ENCODE assay signal across 8 cellular contexts in genomic region chr6:99868074-99868702, GRCh38.
DNase-seq lines count a peak whose midpoint lies in the region; ATAC-seq and TF ChIP-seq lines count a peak whose summit lies in the region.

No MANE protein-coding gene starts in this region.

- H3K36me3 Mint-ChIP-seq in natural killer cell = no peaks in the 10 kb centered on the region

- H3K27me3 Mint-ChIP-seq in natural killer cell (ENCODE audit: low read depth in 2 of 2) = peaks cover 16 to 22% of the 10 kb centered on the region in 2 donors

- no peak for TF ChIP-seq POLR2A in esophagus muscularis mucosa (IDR thresholded peaks at IDR 0.05; ENCODE audit: low read depth)

- H3K36me3 ChIP-seq in esophagus muscularis mucosa = no peaks in the 10 kb centered on the region

- peak; percentile 73 for DNase-seq in DMS114 treated with DMSO at 0.1 percent for 48 hours (lab: John Stamatoyannopoulos, UW; ENCODE audit: unreplicated experiment)
- DNase-seq in HT1080 (ENCODE audit: low read depth) = peak; percentile 57
- peak; percentile 42 for DNase-seq in NOMO-1 treated with DMSO at 0.1 percent for 48 hours (lab: John Stamatoyannopoulos, UW; ENCODE audit: unreplicated experiment)
- peak; percentile 65 for DNase-seq in activated T-cell treated with anti-CD3 and anti-CD28 coated beads for 1 hour (ENCODE audit: low read depth)
- DNase-seq in esophagus muscularis mucosa (ENCODE audit: extremely low spot score) = no peak
- peak; percentile 28 for DNase-seq in natural killer cell
- peak; percentile 50 for DNase-seq in stimulated activated naive CD4-positive, alpha-beta T cell treated with Interleukin-2 at 50 U/mL for 16 hours (lab: John Stamatoyannopoulos, UW)

- peaks cover 0 to 7% (median 0%) of the 10 kb centered on the region in 4 donors for H3K4me1 ChIP-seq in esophagus muscularis mucosa

- no peaks in the 10 kb centered on the region for H3K9me3 ChIP-seq in esophagus muscularis mucosa

- peaks cover 0 to 17% (median 2%) of the 10 kb centered on the region in 4 donors for H3K27me3 ChIP-seq in esophagus muscularis mucosa

- no peak overlapping the region for H3K4me3 Mint-ChIP-seq in natural killer cell

- ATAC-seq in GM21447 (IDR thresholded peaks at IDR 0.05; ENCODE audit: unreplicated experiment) (peak; percentile 96), natural killer cell (peak in 1 of 3 donors; percentile 68)

- H3K27ac ChIP-seq in esophagus muscularis mucosa (replicated peaks in 1 of 4) = no peak overlapping the region

- no peak overlapping the region for H3K27ac Mint-ChIP-seq in natural killer cell

- no peaks in the 10 kb centered on the region for H3K9me3 Mint-ChIP-seq in natural killer cell

- no peaks in the 10 kb centered on the region for H3K4me1 Mint-ChIP-seq in natural killer cell

- TF ChIP-seq CTCF in esophagus muscularis mucosa (IDR thresholded peaks at IDR 0.05) (peak; percentile 48 to 79 (median 72)), natural killer cell (IDR thresholded peaks at IDR 0.05) (peak; percentile 50)

- WGBS in esophagus muscularis mucosa = 14% methylated on average over 13 of the region's 13 CpGs

- intact Hi-C loops in esophagus muscularis mucosa (cut with DNase I) = loop anchor here (5.0 kb wide), 1 partner anchor 234 kb away; no protein-coding TSS in a partner anchor
- intact Hi-C loops in natural killer cell (cut with micrococcal nuclease) = loop anchor here (5.0 kb wide), 1 partner anchor 609 kb away; no protein-coding TSS in a partner anchor

- H3K4me3 ChIP-seq in esophagus muscularis mucosa = peak overlapping the region in 1 of 4 donors; percentile 26

- TF ChIP-seq EP300 in esophagus muscularis mucosa (IDR thresholded peaks at IDR 0.05) = no peak
